In the genomic region with DNA sequence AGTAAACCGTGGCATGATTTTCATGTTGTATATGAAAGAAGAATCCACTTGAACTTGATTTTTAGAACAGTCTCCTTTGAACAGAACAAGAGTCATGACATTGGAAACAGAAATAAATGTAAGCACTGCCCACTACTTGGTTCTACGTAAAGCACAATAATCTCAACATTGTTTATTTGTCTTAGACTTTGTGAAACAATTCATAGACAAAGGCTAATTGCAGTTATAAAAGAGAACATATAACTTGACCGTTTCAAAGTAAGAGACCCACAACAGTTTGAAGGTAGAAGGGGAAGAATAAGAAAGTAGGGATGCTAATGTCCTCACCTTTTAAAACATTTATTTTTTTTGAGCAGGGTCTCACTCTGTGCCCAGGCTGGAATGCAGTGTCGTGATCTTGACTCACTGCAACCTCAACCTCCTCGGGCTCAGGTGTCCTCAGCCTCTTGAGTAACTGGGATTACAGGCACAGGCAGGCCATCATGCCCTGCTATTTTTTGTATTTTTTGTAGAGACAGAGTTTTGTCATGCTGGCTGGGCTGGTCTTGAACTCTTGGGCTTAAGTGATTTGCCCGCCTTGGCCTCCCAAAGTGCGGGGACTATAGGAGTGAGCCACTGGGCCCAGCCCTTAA, we compare ENCODE assay signal across 28 cellular contexts.
DNase-seq lines count a peak whose midpoint lies in the region; ATAC-seq, FAIRE-seq and TF ChIP-seq lines count a peak whose summit lies in the region.
"Had no signal": no experiment of that assay in that cellular context is flagged by ENCODE, and none has a peak within 500 bp of the region (broad histone marks: within the 10 kb centered on the region; RNA-seq: fewer than 3 reads in every experiment).

No MANE protein-coding gene starts in this region.

- FAIRE-seq in astrocyte (lab: Jason Lieb, UNC), result peak; percentile 23
- FAIRE-seq: A549, D721Med, GM12878, GM19239 had no signal

- H3K79me2 ChIP-seq in astrocyte (ENCODE audit: insufficient read depth, low read length), result no peaks in the 10 kb centered on the region

- POLR2A ChIA-PET in HEK293 (lab: Yijun Ruan, JAX), result no interaction called here

- H3K27me3 ChIP-seq in astrocyte (ENCODE audit: insufficient read depth, low read length), result no peaks in the 10 kb centered on the region
- H3K27me3 ChIP-seq: BE2C; BLaER1 treated with 17β-estradiol and CSF1 and Interleukin-3, amounts not matched to agents 10 nM and 100 nM had no signal

- intact Hi-C loops in mucosa of descending colon (cut with DNase I, micrococcal nuclease), result no loop called here
- intact Hi-C loops in left ventricle myocardium superior (cut with micrococcal nuclease), result no loop called here

- no peak overlapping the region for H2AFZ ChIP-seq in astrocyte (ENCODE audit: low read depth, low read length)
- H2AFZ ChIP-seq: GM23338 had no signal

- no peaks in the 10 kb centered on the region for H4K20me1 ChIP-seq in astrocyte (ENCODE audit: insufficient read depth, low read length)
- H4K20me1 ChIP-seq: BLaER1 treated with 17β-estradiol and CSF1 and Interleukin-3, amounts not matched to agents 10 nM and 100 nM had no signal

- H3K4me1 ChIP-seq in HEK293 (ENCODE audit: control insufficient read depth, insufficient read depth, low read length), result peaks cover 4% of the 10 kb centered on the region; the same call in 1 of the 2 replicates
- H3K4me1 ChIP-seq in astrocyte (ENCODE audit: insufficient read depth, low read length), result no peaks in the 10 kb centered on the region
- peaks cover 7% of the 10 kb centered on the region for H3K4me1 ChIP-seq in mucosa of descending colon (ENCODE audit: low read depth)
- H3K4me1 ChIP-seq: BE2C; BLaER1 treated with 17β-estradiol and CSF1 and Interleukin-3, amounts not matched to agents 10 nM and 100 nM had no signal

- TF ChIP-seq CTCF in HEK293 (tag by site-specific recombination; IDR thresholded peaks at IDR 0.05), result no peak
- TF ChIP-seq CTCF in astrocyte (IDR thresholded peaks at IDR 0.05; ENCODE audit: insufficient read depth, low read depth, low read length), result no peak
- TF ChIP-seq CTCF in epithelial cell of esophagus (IDR thresholded peaks at IDR 0.05; ENCODE audit: insufficient read depth, low read depth, low read length, missing control alignments), result no peak
- TF ChIP-seq CTCF in mucosa of descending colon (IDR thresholded peaks at IDR 0.05), result no peak

- H3K4me3 ChIP-seq in HEK293 (ENCODE audit: low read depth, low read length), result no peak overlapping the region
- H3K4me3 ChIP-seq in astrocyte (ENCODE audit: insufficient read depth, low read depth, low read length), result no peak overlapping the region
- no peak overlapping the region for H3K4me3 ChIP-seq in epithelial cell of esophagus (ENCODE audit: low read length)
- H3K4me3 ChIP-seq in mucosa of descending colon, result no peak overlapping the region
- H3K4me3 ChIP-seq: A549; BLaER1 treated with 17β-estradiol and CSF1 and Interleukin-3, amounts not matched to agents 10 nM and 100 nM; GM12878; GM23338 had no signal

- ATAC-seq in mucosa of descending colon, result peak; percentile 57
- ATAC-seq in left ventricle myocardium superior, result no peak
- ATAC-seq in GM19452 (IDR thresholded peaks at IDR 0.05; ENCODE audit: unreplicated experiment), result no peak
- ATAC-seq: A549, GM12878, GM23338, HCT116 had no signal

- H3K36me3 ChIP-seq in HEK293 (ENCODE audit: control insufficient read depth in 2 of 2, insufficient read depth in 1 of 2, low read length in 2 of 2) (peaks cover 0 to 34% of the 10 kb centered on the region in 2 experiments; a peak in 2 of 3 replicates), astrocyte (ENCODE audit: insufficient read depth, low read length) (no peaks in the 10 kb centered on the region), mucosa of descending colon (ENCODE audit: low read depth) (no peaks in the 10 kb centered on the region)

- H3K4me3 Mint-ChIP-seq in astrocyte (ENCODE audit: unreplicated experiment), result no peak overlapping the region
- H3K4me3 Mint-ChIP-seq: CD14-positive monocyte; CD4-positive, alpha-beta T cell; CD8-positive, alpha-beta memory T cell; GM23338; H9; HFFc6 had no signal

- H3K9me3 Mint-ChIP-seq in astrocyte (ENCODE audit: unreplicated experiment), result no peaks in the 10 kb centered on the region
- H3K9me3 Mint-ChIP-seq: CD4-positive, alpha-beta T cell; CD8-positive, alpha-beta memory T cell; GM23338; H9; HFFc6 had no signal

- H3K27ac ChIP-seq in HEK293 (ENCODE audit: extremely low read depth, low read depth, low read length) (no peak overlapping the region), astrocyte (ENCODE audit: low read depth, low read length) (no peak overlapping the region)
- H3K27ac ChIP-seq: A549; BLaER1 treated with 17β-estradiol and CSF1 and Interleukin-3, amounts not matched to agents 10 nM and 100 nM had no signal

- H3K4me2 ChIP-seq in astrocyte (ENCODE audit: low read length), result no peak overlapping the region
- H3K4me2 ChIP-seq: A549; BLaER1 treated with 17β-estradiol and CSF1 and Interleukin-3, amounts not matched to agents 10 nM and 100 nM; GM23338 had no signal

- no peak overlapping the region for H3K27ac Mint-ChIP-seq in astrocyte (ENCODE audit: unreplicated experiment)
- H3K27ac Mint-ChIP-seq: CD4-positive, alpha-beta T cell; CD8-positive, alpha-beta memory T cell; GM23338; H9; HFFc6 had no signal

- no peak overlapping the region for H3K9ac ChIP-seq in astrocyte (ENCODE audit: low read length)
- H3K9ac ChIP-seq: BLaER1 treated with 17β-estradiol and CSF1 and Interleukin-3, amounts not matched to agents 10 nM and 100 nM had no signal

- H3K4me1 Mint-ChIP-seq in astrocyte (ENCODE audit: low read depth, unreplicated experiment), result no peaks in the 10 kb centered on the region
- H3K4me1 Mint-ChIP-seq: CD14-positive monocyte; CD8-positive, alpha-beta memory T cell had no signal

- CTCF ChIA-PET in HEK293 (lab: Yijun Ruan, JAX), result interaction anchor here (1.3 to 1.8 kb wide), 2 partner anchors 9 to 192 kb away, joined by 3 to 6 read pairs; no protein-coding TSS in a partner anchor

- H3K36me3 Mint-ChIP-seq in astrocyte (ENCODE audit: low read depth, unreplicated experiment), result no peaks in the 10 kb centered on the region
- H3K36me3 Mint-ChIP-seq: CD14-positive monocyte; CD8-positive, alpha-beta memory T cell had no signal

- DNase-seq in astrocyte (ENCODE audit: low read depth) (no peak), epithelial cell of esophagus (ENCODE audit: low read depth) (peak; percentile 30), mucosa of descending colon (no peak), left ventricle myocardium superior (no peak), cerebellar cortex (ENCODE audit: low spot score) (no peak)
- DNase-seq in stimulated activated CD4-positive, alpha-beta T cell treated with anti-CD3 and anti-CD28 coated beads, Interleukin-12 subunit alpha, Interleukin-12 subunit beta, amount 100 ng/mL, for 4 hours, result no peak
- DNase-seq: 8988T; ACHN; AML-193; BE2C; CD4-positive, alpha-beta T cell; CD8-positive, alpha-beta memory T cell; DMS 273 treated with DMSO at 0.1 percent for 48 hours; DMS79; EL; GDM1; H9; HFFc6 had no signal

- H3K9me3 ChIP-seq in HEK293 (ENCODE audit: control insufficient read depth, insufficient read depth, low read depth, low read length), result no peaks in the 10 kb centered on the region
- no peaks in the 10 kb centered on the region for H3K9me3 ChIP-seq in astrocyte (ENCODE audit: insufficient read depth, low read depth, low read length)
- H3K9me3 ChIP-seq in mucosa of descending colon, result no peaks in the 10 kb centered on the region
- H3K9me3 ChIP-seq: A549; BE2C; BLaER1 treated with 17β-estradiol and CSF1 and Interleukin-3, amounts not matched to agents 10 nM and 100 nM had no signal

- no peaks in the 10 kb centered on the region for H3K27me3 Mint-ChIP-seq in astrocyte (ENCODE audit: low read depth, unreplicated experiment)

TF ChIP-seq in HEK293, 187 proteins besides CTCF, POLR2A, EP300 and RAD21:
- no peak for TF ChIP-seq ZNF558 (tag by site-specific recombination; IDR thresholded peaks at IDR 0.05)
- TF ChIP-seq PRDM6 (tag by site-specific recombination; IDR thresholded peaks at IDR 0.05), result peak; percentile 54
- peak; percentile 70; the same call in 1 of the 2 replicates for TF ChIP-seq MYNN (tag by site-specific recombination; IDR thresholded peaks at IDR 0.05; ENCODE audit: borderline replicate concordance)
